17 cellular contexts compared by ENCODE assay signal in genomic region chr10:77279207-77279606, GRCh38.
DNase-seq lines count a peak whose midpoint lies in the region; ATAC-seq, FAIRE-seq and TF ChIP-seq lines count a peak whose summit lies in the region.
"Had no signal": no experiment of that assay in that cellular context is flagged by ENCODE, and none has a peak within 500 bp of the region (broad histone marks: within the 10 kb centered on the region; RNA-seq: fewer than 3 reads in every experiment).

No MANE protein-coding gene starts in this region.

- no peaks in the 10 kb centered on the region for H3K9me3 ChIP-seq in ovary
- H3K9me3 ChIP-seq: left lung had no signal

- no peaks in the 10 kb centered on the region for H3K4me1 ChIP-seq in ovary (ENCODE audit: insufficient read depth)
- H3K4me1 ChIP-seq: left lung had no signal

- no peak for TF ChIP-seq EP300 in ovary (IDR thresholded peaks at IDR 0.05)

- WGBS in ovary, 3 donors, result 39 to 52% (median 41%) methylated on average over 4 of the region's 4 CpGs

- ATAC-seq in HG03108 (IDR thresholded peaks at IDR 0.05; ENCODE audit: unreplicated experiment), result no peak
- ATAC-seq: left lung, SK-N-SH treated with all-trans-retinoic acid at 6 μM for 48 hours had no signal

- H3K27me3 ChIP-seq in bronchial epithelial cell (ENCODE audit: control insufficient read depth, insufficient read depth, low read length) (no peaks in the 10 kb centered on the region), ovary (no peaks in the 10 kb centered on the region)

- FAIRE-seq in bronchial epithelial cell (lab: Jason Lieb, UNC) (no peak), RCC 7860 (lab: Jason Lieb, UNC) (no peak)
- FAIRE-seq: A204.1 had no signal

- DNase-seq in NCI-H1694 treated with DMSO at 0.1 percent for 48 hours (lab: John Stamatoyannopoulos, UW) (peak; percentile 17), NCI-H1694 (lab: John Stamatoyannopoulos, UW) (no peak), bronchial epithelial cell (ENCODE audit: low read depth) (peak; percentile 53), ovary (peak in 3 of 5 donors; percentile 29 to 64 (median 30)), RKO (ENCODE audit: low spot score) (no peak), RCC 7860 (ENCODE audit: low spot score) (no peak)
- peak; percentile 95 for DNase-seq in Jurkat, Clone E6-1 (ENCODE audit: low read depth, low spot score)
- DNase-seq: activated T-cell treated with anti-CD3 and anti-CD28 coated beads for 4 hours; Calu3; effector CD4-positive, alpha-beta T cell; glutamatergic neuron; left lung; spleen had no signal

- no peak for TF ChIP-seq CTCF in bronchial epithelial cell (IDR thresholded peaks at IDR 0.05; ENCODE audit: insufficient read depth, low read length, severe bottlenecking)
- TF ChIP-seq CTCF in ovary (IDR thresholded peaks at IDR 0.05), result no peak

- no peaks in the 10 kb centered on the region for H3K36me3 ChIP-seq in bronchial epithelial cell (ENCODE audit: control insufficient read depth, insufficient read depth, low read length)
- no peaks in the 10 kb centered on the region for H3K36me3 ChIP-seq in ovary
- H3K36me3 ChIP-seq: left lung, spleen had no signal

- intact Hi-C loops in ovary (cut with DNase I), result no loop called here

- TF ChIP-seq POLR2A in ovary (IDR thresholded peaks at IDR 0.05), result no peak

- no peak overlapping the region for H3K4me3 ChIP-seq in Jurkat, Clone E6-1 (ENCODE audit: low read length)
- H3K4me3 ChIP-seq in bronchial epithelial cell (ENCODE audit: low read depth, low read length) (no peak overlapping the region), ovary (no peak overlapping the region)
- H3K4me3 ChIP-seq: left lung, spleen had no signal

- no peak overlapping the region for H3K27ac ChIP-seq in ovary
- H3K27ac ChIP-seq: left lung, spleen, VCaP had no signal

Comparison
In these comparisons a context has a peak if more than half of its experiments do, and no peak if none do; other contexts are left out.
1. DNase-seq: peak in NCI-H1694 treated with DMSO at 0.1 percent for 48 hours (single experiment), Jurkat, Clone E6-1 (single experiment), bronchial epithelial cell (single experiment) and ovary (3 of 5); none in NCI-H1694 (single experiment), RKO (single experiment) and RCC 7860 (single experiment).